ENCODE assay signal across 8 cellular contexts in genomic region chr17:50863221-50863843, GRCh38. TPM values are rescaled to one million over a fixed set of nuclear protein-coding genes. Genes with fewer than 3 reads are reported as not detected.
DNase-seq lines count a peak whose midpoint lies in the region; ATAC-seq and TF ChIP-seq lines count a peak whose summit lies in the region.

No MANE protein-coding gene starts in this region.

- H3K9me3 Mint-ChIP-seq in activated naive CD4-positive, alpha-beta T cell treated with anti-CD3 and anti-CD28 coated beads, Interleukin-2, amount 10 ng/mL, durations not matched to agents 7 days and 5 days = no peaks in the 10 kb centered on the region

- no peak overlapping the region for H3K27ac Mint-ChIP-seq in activated naive CD4-positive, alpha-beta T cell treated with anti-CD3 and anti-CD28 coated beads, Interleukin-2, amount 10 ng/mL, durations not matched to agents 7 days and 5 days

- peaks cover 29% of the 10 kb centered on the region for H3K79me2 ChIP-seq in Loucy (ENCODE audit: insufficient read depth, low read length)

- peaks cover 33% of the 10 kb centered on the region for H3K4me1 Mint-ChIP-seq in activated naive CD4-positive, alpha-beta T cell treated with anti-CD3 and anti-CD28 coated beads, Interleukin-2, amount 10 ng/mL, durations not matched to agents 7 days and 5 days

- no peaks in the 10 kb centered on the region for H3K36me3 ChIP-seq in Loucy (ENCODE audit: insufficient read depth, low read length)

- H3K4me3 Mint-ChIP-seq in activated naive CD4-positive, alpha-beta T cell treated with anti-CD3 and anti-CD28 coated beads, Interleukin-2, amount 10 ng/mL, durations not matched to agents 7 days and 5 days = peak overlapping the region; percentile 95

- H3K9ac ChIP-seq in Loucy (ENCODE audit: low read depth, low read length, poor library complexity, severe bottlenecking) = no peak overlapping the region

- ATAC-seq in right cardiac atrium = no peak
- ATAC-seq in sciatic nerve = no peak
- ATAC-seq in GM18520 (IDR thresholded peaks at IDR 0.05; ENCODE audit: unreplicated experiment) = no peak
- no peak for ATAC-seq in HG03097 (IDR thresholded peaks at IDR 0.05; ENCODE audit: low FRiP score, unreplicated experiment)

- TF ChIP-seq CTCF in Loucy (conservative IDR thresholded peaks at IDR 0.05; ENCODE audit: low read length) = peak; percentile 73

- DNase-seq in EL = peak; percentile 33
- peak; percentile 61 for DNase-seq in activated naive CD4-positive, alpha-beta T cell treated with anti-CD3 and anti-CD28 coated beads, Interleukin-2, amount 10 ng/mL, durations not matched to agents 7 days and 5 days
- no peak for DNase-seq in right cardiac atrium
- peak; percentile 71 for DNase-seq in sciatic nerve (ENCODE audit: low spot score)
- DNase-seq in cortex of kidney (lab: John Stamatoyannopoulos, UW) = no peak

- H3K27me3 ChIP-seq in Loucy (ENCODE audit: insufficient read depth, low read length, poor library complexity, severe bottlenecking) (peaks cover under 1% of the 10 kb centered on the region), right cardiac atrium (ENCODE audit: control insufficient read depth, insufficient read depth) (no peaks in the 10 kb centered on the region)

- 66% methylated on average over 11 of the region's 11 CpGs for WGBS in right cardiac atrium

- H3F3A ChIP-seq in Loucy (ENCODE audit: low read depth) = no peaks in the 10 kb centered on the region

- H2AFZ ChIP-seq in Loucy (ENCODE audit: low read length) = no peak overlapping the region

- H3K4me1 ChIP-seq in Loucy (ENCODE audit: insufficient read depth, low read length, poor library complexity, severe bottlenecking) (peaks cover 21% of the 10 kb centered on the region), right cardiac atrium (ENCODE audit: control insufficient read depth, insufficient read depth, low read length) (peaks cover 3% of the 10 kb centered on the region)

- no peaks in the 10 kb centered on the region for H3K9me2 ChIP-seq in Loucy (replicated peaks; ENCODE audit: low read depth, low read length)

- peaks cover 3% of the 10 kb centered on the region for H3K27me3 Mint-ChIP-seq in activated naive CD4-positive, alpha-beta T cell treated with anti-CD3 and anti-CD28 coated beads, Interleukin-2, amount 10 ng/mL, durations not matched to agents 7 days and 5 days

- H4K20me1 ChIP-seq in Loucy (ENCODE audit: insufficient read depth, low read length, poor library complexity, severe bottlenecking) = peaks cover 17% of the 10 kb centered on the region

- no peak overlapping the region for H3K4me3 ChIP-seq in Loucy (ENCODE audit: low read length, poor library complexity, severe bottlenecking)
- peak overlapping the region; percentile 95 for H3K4me3 ChIP-seq in right cardiac atrium (ENCODE audit: low read length)

- CTCF ChIA-PET in activated naive CD4-positive, alpha-beta T cell treated with anti-CD3 and anti-CD28 coated beads, Interleukin-2, amount 10 ng/mL, durations not matched to agents 7 days and 5 days (lab: Charles Lee) = interaction anchor here (0.6 to 3.5 kb wide), 11 partner anchors 10 to 139 kb away, joined by 3 to 26 read pairs (median 4); no protein-coding TSS in a partner anchor

- H3K4me2 ChIP-seq in Loucy (ENCODE audit: low read depth, low read length, poor library complexity, severe bottlenecking) = peak overlapping the region; percentile 73

- no peaks in the 10 kb centered on the region for H3K9me3 ChIP-seq in Loucy (ENCODE audit: insufficient read depth, low read depth, low read length)
- no peaks in the 10 kb centered on the region for H3K9me3 ChIP-seq in right cardiac atrium (ENCODE audit: control insufficient read depth, low read length)

- intact Hi-C loops in right cardiac atrium (cut with DNase I) = no loop called here
- intact Hi-C loops in sciatic nerve (cut with DNase I) = loop anchor here (5.0 kb wide), 1 partner anchor 84 kb away; no protein-coding TSS in a partner anchor

- peaks cover 37% of the 10 kb centered on the region for H3K36me3 Mint-ChIP-seq in activated naive CD4-positive, alpha-beta T cell treated with anti-CD3 and anti-CD28 coated beads, Interleukin-2, amount 10 ng/mL, durations not matched to agents 7 days and 5 days

- no peak overlapping the region for H3K27ac ChIP-seq in right cardiac atrium (ENCODE audit: low read length)

RNA-seq across cellular contexts. Expression of gene TOB1, which starts 2.8 kb away (rescaled TPM):
- 10 to 100 TPM; 51.0 to 73.2 (median 65.0) TPM for total RNA-seq in right cardiac atrium
- 31.0 TPM for polyA plus RNA-seq in right cardiac atrium
- 114 TPM for total RNA-seq in sciatic nerve

RNA-seq across cellular contexts. Expression of gene WFIKKN2, which starts 27.9 kb away (rescaled TPM):
- total RNA-seq in right cardiac atrium (1 to 10 TPM in 2 of 4 donors, under 1 TPM in 2; 0.68 to 3.0 (median 1.4) TPM), sciatic nerve (2.0 TPM)
- 1.1 TPM for polyA plus RNA-seq in right cardiac atrium

Comparison
In these comparisons a context has a peak if more than half of its experiments do, and no peak if none do; other contexts are left out.
1. DNase-seq: peak in EL (single experiment), activated naive CD4-positive, alpha-beta T cell treated with anti-CD3 and anti-CD28 coated beads, Interleukin-2, amount 10 ng/mL, durations not matched to agents 7 days and 5 days (single experiment) and sciatic nerve (single experiment); none in right cardiac atrium (0 of 3) and cortex of kidney (single experiment).